Comparison of ENCODE assay signal across 1 cellular context in genomic region chr12:113762155-113762848, GRCh38.
TF ChIP-seq lines count a peak whose summit lies in the region.

No MANE protein-coding gene starts in this region.

TF ChIP-seq in HepG2, 621 proteins besides CTCF, POLR2A, EP300 and RAD21 (continued from another document):
- peak; percentile 28; the same call in 1 of the 2 replicates for TF ChIP-seq RFX1 (IDR thresholded peaks at IDR 0.05)
- TF ChIP-seq HNF1B (CRISPR knock-in tag; IDR thresholded peaks at IDR 0.05), result 0 out of 2 replicates have a peak, but pooled peaks have one; percentile 42
- TF ChIP-seq ETV5 (CRISPR knock-in tag; IDR thresholded peaks at IDR 0.05; ENCODE audit: borderline replicate concordance), result 0 out of 2 replicates have a peak, but pooled peaks have one; percentile 19
- no peak for TF ChIP-seq HOXA3 (CRISPR knock-in tag; IDR thresholded peaks at IDR 0.05)
- TF ChIP-seq SPEN (CRISPR knock-in tag; IDR thresholded peaks at IDR 0.05; ENCODE audit: low read depth), result peak; percentile 17; the same call in 1 of the 2 replicates
- 0 out of 2 replicates have a peak, but pooled peaks have one; percentile 30 for TF ChIP-seq ZNF501 (CRISPR knock-in tag; IDR thresholded peaks at IDR 0.05)
- no peak for TF ChIP-seq RNF219 (CRISPR knock-in tag; IDR thresholded peaks at IDR 0.05)
- TF ChIP-seq ZBTB38 (CRISPR knock-in tag; IDR thresholded peaks at IDR 0.05), result 0 out of 2 replicates have a peak, but pooled peaks have one; percentile 56
- peak; percentile 28 for TF ChIP-seq ZNF687 (CRISPR knock-in tag; IDR thresholded peaks at IDR 0.05)
- peak; percentile 48; the same call in 1 of the 2 replicates for TF ChIP-seq PATZ1 (CRISPR knock-in tag; IDR thresholded peaks at IDR 0.05)
- no peak for TF ChIP-seq ZBTB8A (CRISPR knock-in tag; IDR thresholded peaks at IDR 0.05; ENCODE audit: borderline replicate concordance, low read depth)
- no peak for TF ChIP-seq ZFP36L2 (CRISPR knock-in tag; IDR thresholded peaks at IDR 0.05)
- peak; percentile 33; the same call in 1 of the 2 replicates for TF ChIP-seq RFX3 (CRISPR knock-in tag; IDR thresholded peaks at IDR 0.05)
- TF ChIP-seq ZNF274 (CRISPR knock-in tag; IDR thresholded peaks at IDR 0.05), result no peak
